ENCODE assay signal across 11 cellular contexts in genomic region chr4:10113362-10114047, GRCh38. TPM values are rescaled to one million over a fixed set of nuclear protein-coding genes. Genes with fewer than 3 reads are reported as not detected.
DNase-seq lines count a peak whose midpoint lies in the region; ATAC-seq lines count a peak whose summit lies in the region.
"Had no signal": no experiment of that assay in that cellular context is flagged by ENCODE, and none has a peak within 500 bp of the region (broad histone marks: within the 10 kb centered on the region; RNA-seq: fewer than 3 reads in every experiment).

No MANE protein-coding gene starts in this region.

- no peaks in the 10 kb centered on the region for H3K9me3 Mint-ChIP-seq in activated CD4-positive, alpha-beta T cell treated with anti-CD3 and anti-CD28 coated beads, Interleukin-2, amount 10 ng/mL, durations not matched to agents 7 days and 5 days
- H3K9me3 Mint-ChIP-seq in activated CD8-positive, alpha-beta T cell treated with anti-CD3 and anti-CD28 coated beads, Interleukin-2, amount 10 ng/mL, durations not matched to agents 7 days and 5 days (ENCODE audit: insufficient read depth) = no peaks in the 10 kb centered on the region
- H3K9me3 Mint-ChIP-seq in immature natural killer cell = no peaks in the 10 kb centered on the region
- no peaks in the 10 kb centered on the region for H3K9me3 Mint-ChIP-seq in stimulated activated naive CD8-positive, alpha-beta T cell treated with anti-CD3 and anti-CD28 coated beads, Interleukin-15, amount 100 ng/mL, for 72 hours

- peaks cover 83% of the 10 kb centered on the region for H3K4me1 Mint-ChIP-seq in activated CD4-positive, alpha-beta T cell treated with anti-CD3 and anti-CD28 coated beads, Interleukin-2, amount 10 ng/mL, durations not matched to agents 7 days and 5 days
- peaks cover 82% of the 10 kb centered on the region for H3K4me1 Mint-ChIP-seq in activated CD8-positive, alpha-beta T cell treated with anti-CD3 and anti-CD28 coated beads, Interleukin-2, amount 10 ng/mL, durations not matched to agents 7 days and 5 days (ENCODE audit: low read depth)
- peaks cover 80 to 92% of the 10 kb centered on the region in 2 donors for H3K4me1 Mint-ChIP-seq in immature natural killer cell
- peaks cover 90% of the 10 kb centered on the region for H3K4me1 Mint-ChIP-seq in stimulated activated naive CD8-positive, alpha-beta T cell treated with anti-CD3 and anti-CD28 coated beads, Interleukin-15, amount 100 ng/mL, for 72 hours

- CTCF ChIA-PET in activated CD4-positive, alpha-beta T cell treated with anti-CD3 and anti-CD28 coated beads, Interleukin-2, amount 10 ng/mL, durations not matched to agents 7 days and 5 days (lab: Charles Lee) = interaction anchor here (1.1 to 1.9 kb wide), 2 partner anchors 14 to 23 kb away, joined by 3 read pairs; no protein-coding TSS in a partner anchor
- CTCF ChIA-PET in activated CD8-positive, alpha-beta T cell treated with anti-CD3 and anti-CD28 coated beads, Interleukin-2, amount 10 ng/mL, durations not matched to agents 7 days and 5 days (lab: Charles Lee) = interaction anchor here (1.5 kb wide), 1 partner anchor 14 kb away, joined by 5 read pairs; no protein-coding TSS in a partner anchor

- no peaks in the 10 kb centered on the region for H3K27me3 Mint-ChIP-seq in activated CD4-positive, alpha-beta T cell treated with anti-CD3 and anti-CD28 coated beads, Interleukin-2, amount 10 ng/mL, durations not matched to agents 7 days and 5 days
- H3K27me3 Mint-ChIP-seq in activated CD8-positive, alpha-beta T cell treated with anti-CD3 and anti-CD28 coated beads, Interleukin-2, amount 10 ng/mL, durations not matched to agents 7 days and 5 days (ENCODE audit: low read depth) = no peaks in the 10 kb centered on the region
- peaks cover 13 to 16% (median 15%) of the 10 kb centered on the region in 3 donors for H3K27me3 Mint-ChIP-seq in immature natural killer cell (ENCODE audit: low read depth in 3 of 3)
- no peaks in the 10 kb centered on the region for H3K27me3 Mint-ChIP-seq in stimulated activated naive CD8-positive, alpha-beta T cell treated with anti-CD3 and anti-CD28 coated beads, Interleukin-15, amount 100 ng/mL, for 72 hours

- H3K4me3 Mint-ChIP-seq in activated CD4-positive, alpha-beta T cell treated with anti-CD3 and anti-CD28 coated beads, Interleukin-2, amount 10 ng/mL, durations not matched to agents 7 days and 5 days = peak overlapping the region; percentile 99
- H3K4me3 Mint-ChIP-seq in activated CD8-positive, alpha-beta T cell treated with anti-CD3 and anti-CD28 coated beads, Interleukin-2, amount 10 ng/mL, durations not matched to agents 7 days and 5 days = peak overlapping the region; percentile 96
- peak overlapping the region; percentile 40 to 94 (median 62) for H3K4me3 Mint-ChIP-seq in immature natural killer cell
- H3K4me3 Mint-ChIP-seq in stimulated activated naive CD8-positive, alpha-beta T cell treated with anti-CD3 and anti-CD28 coated beads, Interleukin-15, amount 100 ng/mL, for 72 hours = peak overlapping the region; percentile 93 to 94

- H3K27ac Mint-ChIP-seq in activated CD4-positive, alpha-beta T cell treated with anti-CD3 and anti-CD28 coated beads, Interleukin-2, amount 10 ng/mL, durations not matched to agents 7 days and 5 days = peak overlapping the region; percentile 27
- H3K27ac Mint-ChIP-seq in activated CD8-positive, alpha-beta T cell treated with anti-CD3 and anti-CD28 coated beads, Interleukin-2, amount 10 ng/mL, durations not matched to agents 7 days and 5 days = peak overlapping the region; percentile 62
- peak overlapping the region; percentile 29 to 96 (median 86) for H3K27ac Mint-ChIP-seq in immature natural killer cell
- peak overlapping the region; percentile 40 to 95 for H3K27ac Mint-ChIP-seq in stimulated activated naive CD8-positive, alpha-beta T cell treated with anti-CD3 and anti-CD28 coated beads, Interleukin-15, amount 100 ng/mL, for 72 hours

- POLR2A ChIA-PET in activated CD4-positive, alpha-beta T cell treated with anti-CD3 and anti-CD28 coated beads, Interleukin-2, amount 10 ng/mL, durations not matched to agents 7 days and 5 days (lab: Charles Lee) = no interaction called here
- POLR2A ChIA-PET in activated CD8-positive, alpha-beta T cell treated with anti-CD3 and anti-CD28 coated beads, Interleukin-2, amount 10 ng/mL, durations not matched to agents 7 days and 5 days (lab: Charles Lee) = interaction anchor here (1.0 to 2.0 kb wide), 3 partner anchors 10 to 345 kb away, joined by 3 to 7 read pairs (median 6); no protein-coding TSS in a partner anchor

- intact Hi-C loops in Right ventricle myocardium superior (cut with DNase I) = no loop called here

- peaks cover 72% of the 10 kb centered on the region for H3K36me3 Mint-ChIP-seq in activated CD4-positive, alpha-beta T cell treated with anti-CD3 and anti-CD28 coated beads, Interleukin-2, amount 10 ng/mL, durations not matched to agents 7 days and 5 days (ENCODE audit: low read depth)
- H3K36me3 Mint-ChIP-seq in activated CD8-positive, alpha-beta T cell treated with anti-CD3 and anti-CD28 coated beads, Interleukin-2, amount 10 ng/mL, durations not matched to agents 7 days and 5 days (ENCODE audit: low read depth) = peaks cover 78% of the 10 kb centered on the region
- H3K36me3 Mint-ChIP-seq in immature natural killer cell = peaks cover 0 to 42% (median 10%) of the 10 kb centered on the region in 3 donors

- DNase-seq in activated CD4-positive, alpha-beta T cell treated with anti-CD3 and anti-CD28 coated beads, Interleukin-2, amount 10 ng/mL, durations not matched to agents 7 days and 5 days = no peak
- no peak for DNase-seq in activated CD4-positive, alpha-beta T cell treated with anti-CD3 and anti-CD28 coated beads, Interleukin-2, amount 50 U/mL, for 4 hours
- no peak for DNase-seq in activated CD8-positive, alpha-beta T cell treated with anti-CD3 and anti-CD28 coated beads, Interleukin-2, amount 10 ng/mL, durations not matched to agents 7 days and 5 days
- no peak for DNase-seq in immature natural killer cell
- no peak for DNase-seq in stimulated activated naive CD8-positive, alpha-beta T cell treated with anti-CD3 and anti-CD28 coated beads, Interleukin-15, amount 100 ng/mL, for 72 hours
- DNase-seq in Right ventricle myocardium superior = no peak
- no peak for DNase-seq in SIG-M5 (lab: John Stamatoyannopoulos, UW)
- DNase-seq: activated gamma-delta T cell had no signal

- no peak for ATAC-seq in activated CD8-positive, alpha-beta T cell treated with anti-CD3 and anti-CD28 coated beads, Interleukin-2, amount 10 ng/mL, durations not matched to agents 7 days and 5 days
- ATAC-seq in stimulated activated naive CD8-positive, alpha-beta T cell treated with anti-CD3 and anti-CD28 coated beads, Interleukin-15, amount 100 ng/mL, for 72 hours = no peak
- ATAC-seq in Right ventricle myocardium superior (ENCODE audit: poor library complexity) = no peak
- no peak for ATAC-seq in GM18867 (IDR thresholded peaks at IDR 0.05; ENCODE audit: unreplicated experiment)
- ATAC-seq: A549, Panc1 had no signal

RNA-seq across cellular contexts. Expression of gene WDR1, which starts 3.1 kb away (rescaled TPM):
- 100 to 1,000 TPM; 452 to 454 TPM for total RNA-seq in activated CD4-positive, alpha-beta T cell treated with anti-CD3 and anti-CD28 coated beads, Interleukin-2, amount 10 ng/mL, durations not matched to agents 7 days and 5 days
- 100 to 1,000 TPM; 516 to 550 TPM for total RNA-seq in activated CD8-positive, alpha-beta T cell treated with anti-CD3 and anti-CD28 coated beads, Interleukin-2, amount 10 ng/mL, durations not matched to agents 7 days and 5 days
- polyA plus RNA-seq in immature natural killer cell = 100 to 1,000 TPM; 339 to 509 (median 401) TPM
- total RNA-seq in Right ventricle myocardium superior = 183 TPM

Comparison
In these comparisons a context has a peak if more than half of its experiments do, and no peak if none do; other contexts are left out.
1. H3K27ac Mint-ChIP-seq: peak in every context shown above with its lines; median percentile 86 in immature natural killer cell; 68 in stimulated activated naive CD8-positive, alpha-beta T cell treated with anti-CD3 and anti-CD28 coated beads, Interleukin-15, amount 100 ng/mL, for 72 hours; 62 in activated CD8-positive, alpha-beta T cell treated with anti-CD3 and anti-CD28 coated beads, Interleukin-2, amount 10 ng/mL, durations not matched to agents 7 days and 5 days; 27 in activated CD4-positive, alpha-beta T cell treated with anti-CD3 and anti-CD28 coated beads, Interleukin-2, amount 10 ng/mL, durations not matched to agents 7 days and 5 days.